In genomic region chr1:42319128-42319851, GRCh38 we compare ENCODE assay signal across 11 cellular contexts. TPM values are rescaled to one million over a fixed set of nuclear protein-coding genes. Genes with fewer than 3 reads are reported as not detected.
A peak's percentile ranks its signal among the peaks of the same experiment; 100 is the strongest.
DNase-seq lines count a peak whose midpoint lies in the region; ATAC-seq lines count a peak whose summit lies in the region.
"Had no signal": no experiment of that assay in that cellular context is flagged by ENCODE, and none has a peak within 500 bp of the region (broad histone marks: within the 10 kb centered on the region; RNA-seq: fewer than 3 reads in every experiment).

No MANE protein-coding gene starts in this region.

- H3K27me3 Mint-ChIP-seq in activated CD8-positive, alpha-beta memory T cell treated with anti-CD3 and anti-CD28 coated beads, Interleukin-2, amount 10 ng/mL, durations not matched to agents 7 days and 5 days = no peaks in the 10 kb centered on the region
- H3K27me3 Mint-ChIP-seq in activated naive CD8-positive, alpha-beta T cell treated with anti-CD3 and anti-CD28 coated beads, Interleukin-2, amount 10 ng/mL, durations not matched to agents 7 days and 5 days = no peaks in the 10 kb centered on the region

- CTCF ChIA-PET in activated CD8-positive, alpha-beta memory T cell treated with anti-CD3 and anti-CD28 coated beads, Interleukin-2, amount 10 ng/mL, durations not matched to agents 7 days and 5 days (lab: Charles Lee) = no interaction called here

- H3K9me3 Mint-ChIP-seq in activated CD8-positive, alpha-beta memory T cell treated with anti-CD3 and anti-CD28 coated beads, Interleukin-2, amount 10 ng/mL, durations not matched to agents 7 days and 5 days (ENCODE audit: low read depth) = no peaks in the 10 kb centered on the region
- no peaks in the 10 kb centered on the region for H3K9me3 Mint-ChIP-seq in activated naive CD8-positive, alpha-beta T cell treated with anti-CD3 and anti-CD28 coated beads, Interleukin-2, amount 10 ng/mL, durations not matched to agents 7 days and 5 days

- peaks cover 12% of the 10 kb centered on the region for H3K36me3 Mint-ChIP-seq in activated CD8-positive, alpha-beta memory T cell treated with anti-CD3 and anti-CD28 coated beads, Interleukin-2, amount 10 ng/mL, durations not matched to agents 7 days and 5 days
- H3K36me3 Mint-ChIP-seq in activated naive CD8-positive, alpha-beta T cell treated with anti-CD3 and anti-CD28 coated beads, Interleukin-2, amount 10 ng/mL, durations not matched to agents 7 days and 5 days = peaks cover 10% of the 10 kb centered on the region

- intact Hi-C loops in right cardiac atrium (cut with DNase I) = no loop called here

- WGBS in right cardiac atrium = 45% methylated on average over 4 of the region's 4 CpGs

- peak overlapping the region; percentile 83 for H3K27ac Mint-ChIP-seq in activated CD8-positive, alpha-beta memory T cell treated with anti-CD3 and anti-CD28 coated beads, Interleukin-2, amount 10 ng/mL, durations not matched to agents 7 days and 5 days
- H3K27ac Mint-ChIP-seq in activated naive CD8-positive, alpha-beta T cell treated with anti-CD3 and anti-CD28 coated beads, Interleukin-2, amount 10 ng/mL, durations not matched to agents 7 days and 5 days = peak overlapping the region; percentile 69

- no peak overlapping the region for H3K4me3 Mint-ChIP-seq in activated CD8-positive, alpha-beta memory T cell treated with anti-CD3 and anti-CD28 coated beads, Interleukin-2, amount 10 ng/mL, durations not matched to agents 7 days and 5 days
- H3K4me3 Mint-ChIP-seq in activated naive CD8-positive, alpha-beta T cell treated with anti-CD3 and anti-CD28 coated beads, Interleukin-2, amount 10 ng/mL, durations not matched to agents 7 days and 5 days = peak overlapping the region; percentile 69

- peak overlapping the region in 2 of 5 donors; percentile 24 to 47 for H3K9ac ChIP-seq in subcutaneous abdominal adipose tissue (ENCODE audit: low read length in 5 of 5)

- ATAC-seq in activated CD8-positive, alpha-beta memory T cell treated with anti-CD3 and anti-CD28 coated beads, Interleukin-2, amount 10 ng/mL, durations not matched to agents 7 days and 5 days = peak; percentile 45
- ATAC-seq in activated naive CD8-positive, alpha-beta T cell treated with anti-CD3 and anti-CD28 coated beads, Interleukin-2, amount 10 ng/mL, durations not matched to agents 7 days and 5 days (ENCODE audit: low read depth) = peak; percentile 14
- no peak for ATAC-seq in right cardiac atrium
- ATAC-seq in HG03571 (IDR thresholded peaks at IDR 0.05; ENCODE audit: unreplicated experiment) = no peak
- no peak for ATAC-seq in HG03432 (IDR thresholded peaks at IDR 0.05; ENCODE audit: unreplicated experiment)

- POLR2A ChIA-PET in activated naive CD8-positive, alpha-beta T cell treated with anti-CD3 and anti-CD28 coated beads, Interleukin-2, amount 10 ng/mL, durations not matched to agents 7 days and 5 days (lab: Charles Lee) = no interaction called here

- H3K4me1 ChIP-seq in right cardiac atrium (ENCODE audit: control insufficient read depth, insufficient read depth, low read length) (no peaks in the 10 kb centered on the region), subcutaneous abdominal adipose tissue (ENCODE audit: control insufficient read depth in 5 of 5, insufficient read depth in 5 of 5, low read length in 5 of 5) (peaks cover 0 to 64% (median 53%) of the 10 kb centered on the region in 5 donors)

- no peaks in the 10 kb centered on the region for H3K9me3 ChIP-seq in right cardiac atrium (ENCODE audit: control insufficient read depth, low read length)
- no peaks in the 10 kb centered on the region for H3K9me3 ChIP-seq in subcutaneous abdominal adipose tissue (ENCODE audit: control insufficient read depth in 5 of 5, low read length in 5 of 5)

- H3K27me3 ChIP-seq in right cardiac atrium (ENCODE audit: control insufficient read depth, insufficient read depth) (no peaks in the 10 kb centered on the region), subcutaneous abdominal adipose tissue (ENCODE audit: control insufficient read depth in 5 of 5, insufficient read depth in 4 of 5, low read length in 5 of 5) (no peaks in the 10 kb centered on the region)

- no peak for DNase-seq in activated CD8-positive, alpha-beta memory T cell treated with anti-CD3 and anti-CD28 coated beads, Interleukin-2, amount 10 ng/mL, durations not matched to agents 7 days and 5 days
- no peak for DNase-seq in activated CD8-positive, alpha-beta memory T cell treated with anti-CD3 and anti-CD28 coated beads for 24 hours
- no peak for DNase-seq in activated naive CD8-positive, alpha-beta T cell treated with anti-CD3 and anti-CD28 coated beads, Interleukin-2, amount 10 ng/mL, durations not matched to agents 7 days and 5 days
- DNase-seq in right cardiac atrium = no peak
- no peak for DNase-seq in islet precursor cell
- DNase-seq: activated CD4-positive, CD25-positive, alpha-beta regulatory T cell treated with anti-CD3 and anti-CD28 coated beads, Interleukin-2, amount 50 U/mL, for 72 hours; erythroblast; NCI-H526 treated with DMSO at 0.1 percent for 48 hours had no signal

- H3K4me1 Mint-ChIP-seq in activated CD8-positive, alpha-beta memory T cell treated with anti-CD3 and anti-CD28 coated beads, Interleukin-2, amount 10 ng/mL, durations not matched to agents 7 days and 5 days = peaks cover 68% of the 10 kb centered on the region
- peaks cover 54% of the 10 kb centered on the region for H3K4me1 Mint-ChIP-seq in activated naive CD8-positive, alpha-beta T cell treated with anti-CD3 and anti-CD28 coated beads, Interleukin-2, amount 10 ng/mL, durations not matched to agents 7 days and 5 days

- H3K27ac ChIP-seq in right cardiac atrium (ENCODE audit: low read length) (peak overlapping the region; percentile 34), subcutaneous abdominal adipose tissue (ENCODE audit: low read depth, low read length) (peak overlapping the region; percentile 2)

- H3K4me3 ChIP-seq in right cardiac atrium (ENCODE audit: low read length) (no peak overlapping the region), subcutaneous abdominal adipose tissue (ENCODE audit: low read depth in 1 of 5, low read length in 5 of 5) (no peak overlapping the region)

- H3K36me3 ChIP-seq in subcutaneous abdominal adipose tissue (ENCODE audit: control insufficient read depth in 5 of 5, insufficient read depth in 5 of 5, low read length in 5 of 5) = no peaks in the 10 kb centered on the region

RNA-seq across cellular contexts. Expression of gene FOXJ3, which starts 15.7 kb away (rescaled TPM):
- total RNA-seq in activated CD8-positive, alpha-beta memory T cell treated with anti-CD3 and anti-CD28 coated beads, Interleukin-2, amount 10 ng/mL, durations not matched to agents 7 days and 5 days = 10 to 100 TPM; 39.3 to 41.9 TPM
- 10 to 100 TPM; 59.1 to 61.1 TPM for total RNA-seq in activated naive CD8-positive, alpha-beta T cell treated with anti-CD3 and anti-CD28 coated beads, Interleukin-2, amount 10 ng/mL, durations not matched to agents 7 days and 5 days
- total RNA-seq in right cardiac atrium = 10 to 100 TPM; 41.8 to 50.5 (median 45.3) TPM
- 15.0 TPM for polyA plus RNA-seq in right cardiac atrium

Comparison
In these comparisons a context has a peak if more than half of its experiments do, and no peak if none do; other contexts are left out.
1. ATAC-seq: peak in activated CD8-positive, alpha-beta memory T cell treated with anti-CD3 and anti-CD28 coated beads, Interleukin-2, amount 10 ng/mL, durations not matched to agents 7 days and 5 days (single experiment) and activated naive CD8-positive, alpha-beta T cell treated with anti-CD3 and anti-CD28 coated beads, Interleukin-2, amount 10 ng/mL, durations not matched to agents 7 days and 5 days (single experiment); none in right cardiac atrium (0 of 2), HG03571 (single experiment) and HG03432 (single experiment).